In genomic region chr17:40775945-40776344, GRCh38 we compare ENCODE assay signal across 2 cellular contexts.
TF ChIP-seq lines count a peak whose summit lies in the region.

No MANE protein-coding gene starts in this region.

TF ChIP-seq in GM23338, 12 proteins besides CTCF, POLR2A, EP300 and RAD21:
- TF ChIP-seq REST (IDR thresholded peaks at IDR 0.05; ENCODE audit: unreplicated experiment), result no peak
TF ChIP-seq in GM23338: peak in this region for 0.

TF ChIP-seq in K562, 482 proteins besides CTCF, POLR2A, EP300 and RAD21:
- TF ChIP-seq BRD4 (IDR thresholded peaks at IDR 0.05) (no peak), KAT7 (CRISPR knock-in tag; IDR thresholded peaks at IDR 0.05; ENCODE audit: borderline replicate concordance) (no peak), CREB5 (CRISPR knock-in tag; IDR thresholded peaks at IDR 0.05) (no peak), SRSF7 (optimal IDR thresholded peaks at IDR 0.05; ENCODE audit: low read depth, low read length) (no peak), ZNF184 (CRISPR knock-in tag; IDR thresholded peaks at IDR 0.05) (no peak), ELF1 (tag; IDR thresholded peaks at IDR 0.05) (no peak), NFE2L1 (tag; IDR thresholded peaks at IDR 0.05; ENCODE audit: borderline replicate concordance, low read depth) (no peak), TAL1 (IDR thresholded peaks at IDR 0.05) (no peak), ZC3H11A (IDR thresholded peaks at IDR 0.05; ENCODE audit: low read depth, low read length) (no peak), L3MBTL2 (IDR thresholded peaks at IDR 0.05) (no peak), JUN (IDR thresholded peaks at IDR 0.05; ENCODE audit: borderline replicate concordance, low read depth, low read length) (no peak), JUN (CRISPR knock-in tag; IDR thresholded peaks at IDR 0.05; ENCODE audit: borderline replicate concordance) (no peak), KLF16 (IDR thresholded peaks at IDR 0.05) (no peak), MECOM (CRISPR knock-in tag; IDR thresholded peaks at IDR 0.05) (no peak), CBFB (CRISPR knock-in tag; IDR thresholded peaks at IDR 0.05) (no peak)
